9 cellular contexts compared by ENCODE assay signal in genomic region chr2:237669628-237670351, GRCh38. TPM values are rescaled to one million over a fixed set of nuclear protein-coding genes. Genes with fewer than 3 reads are reported as not detected.
DNase-seq lines count a peak whose midpoint lies in the region; ATAC-seq and TF ChIP-seq lines count a peak whose summit lies in the region.
"Had no signal": no experiment of that assay in that cellular context is flagged by ENCODE, and none has a peak within 500 bp of the region (broad histone marks: within the 10 kb centered on the region; RNA-seq: fewer than 3 reads in every experiment).

No MANE protein-coding gene starts in this region.

- H3K4me3 ChIP-seq in SU-DHL-6 (ENCODE audit: insufficient read depth, low read length, poor library complexity, severe bottlenecking), result no peak overlapping the region
- H3K4me3 ChIP-seq in hepatocyte, result no peak overlapping the region
- H3K4me3 ChIP-seq in tibial nerve, result no peak overlapping the region

- H3K4me1 ChIP-seq in hepatocyte (ENCODE audit: insufficient read depth) (peaks cover 19% of the 10 kb centered on the region), tibial nerve (peaks cover 0 to 34% (median 11%) of the 10 kb centered on the region in 4 donors)

- H3K36me3 Mint-ChIP-seq in activated T-helper 2 cell treated with anti-CD3 and anti-CD28 coated beads, Interferon-gamma antibody, Interleukin-2, Interleukin-4, amounts not matched to agents 10 μg/mL and 5 μg/mL and 100 μg/mL, durations not matched to agents 14 hours and 24 hours and 36 hours (ENCODE audit: low read depth), result no peaks in the 10 kb centered on the region

- DNase-seq in HK-2 (ENCODE audit: unreplicated experiment), result peak; percentile 85
- peak; percentile 67 for DNase-seq in hepatocyte (ENCODE audit: low spot score)
- DNase-seq in tibial nerve (ENCODE audit: low spot score in 2 of 2), result peak in 1 of 2 donors; percentile 75
- no peak for DNase-seq in activated T-helper 2 cell treated with anti-CD3 and anti-CD28 coated beads, Interferon-gamma antibody, Interleukin-2, Interleukin-4, amounts not matched to agents 10 μg/mL and 5 μg/mL and 100 μg/mL, durations not matched to agents 14 hours and 24 hours and 36 hours (ENCODE audit: low spot score)
- DNase-seq in T-helper 1 cell, result no peak
- no peak for DNase-seq in KG1 (lab: John Stamatoyannopoulos, UW)

- no peak overlapping the region for H3K9ac ChIP-seq in SU-DHL-6 (ENCODE audit: low read length)

- H2AFZ ChIP-seq in SU-DHL-6 (ENCODE audit: low read depth, low read length, severe bottlenecking) (no peak overlapping the region), hepatocyte (no peak overlapping the region)

- H3K4me2 ChIP-seq in SU-DHL-6 (ENCODE audit: low read depth, low read length, poor library complexity, severe bottlenecking) (peak overlapping the region; percentile 41), hepatocyte (peak overlapping the region; percentile 15)

- H4K20me1 ChIP-seq in SU-DHL-6 (ENCODE audit: low read depth, low read length) (no peaks in the 10 kb centered on the region), hepatocyte (ENCODE audit: insufficient read depth, poor library complexity, severe bottlenecking) (no peaks in the 10 kb centered on the region)

- no peaks in the 10 kb centered on the region for H3K79me2 ChIP-seq in SU-DHL-6 (ENCODE audit: insufficient read depth, low read length)
- peaks cover 7% of the 10 kb centered on the region for H3K79me2 ChIP-seq in hepatocyte

- H3K36me3 ChIP-seq in SU-DHL-6 (ENCODE audit: low read length) (no peaks in the 10 kb centered on the region), hepatocyte (replicated peaks; ENCODE audit: insufficient read depth, low read depth) (no peaks in the 10 kb centered on the region), tibial nerve (no peaks in the 10 kb centered on the region)

- 51% methylated on average over 21 of the region's 21 CpGs for WGBS in hepatocyte (ENCODE audit: low lambda C conversion rate, missing lambda C conversion rate)
- 46 to 52% methylated on average over 21 of the region's 21 CpGs for WGBS in tibial nerve, 2 donors

- peaks cover 29% of the 10 kb centered on the region for H3K4me1 Mint-ChIP-seq in activated T-helper 2 cell treated with anti-CD3 and anti-CD28 coated beads, Interferon-gamma antibody, Interleukin-2, Interleukin-4, amounts not matched to agents 10 μg/mL and 5 μg/mL and 100 μg/mL, durations not matched to agents 14 hours and 24 hours and 36 hours (ENCODE audit: low read depth)

- ATAC-seq in GM19043 (IDR thresholded peaks at IDR 0.05; ENCODE audit: low read depth, unreplicated experiment), result peak; percentile 53

- peaks cover 17% of the 10 kb centered on the region; the same call in 1 of the 2 replicates for H3F3A ChIP-seq in SU-DHL-6 (ENCODE audit: insufficient read depth)

- H3K9me3 Mint-ChIP-seq in activated T-helper 2 cell treated with anti-CD3 and anti-CD28 coated beads, Interferon-gamma antibody, Interleukin-2, Interleukin-4, amounts not matched to agents 10 μg/mL and 5 μg/mL and 100 μg/mL, durations not matched to agents 14 hours and 24 hours and 36 hours, result no peaks in the 10 kb centered on the region
- H3K9me3 Mint-ChIP-seq: T-helper 1 cell treated with Interleukin-12 subunit alpha and Interleukin-12 subunit beta and Interleukin-4 antibody, amounts not matched to agents 30 μg/mL and 1 μg/mL, for 36 hours had no signal

- no peak overlapping the region for H3K27ac Mint-ChIP-seq in activated T-helper 2 cell treated with anti-CD3 and anti-CD28 coated beads, Interferon-gamma antibody, Interleukin-2, Interleukin-4, amounts not matched to agents 10 μg/mL and 5 μg/mL and 100 μg/mL, durations not matched to agents 14 hours and 24 hours and 36 hours
- H3K27ac Mint-ChIP-seq: T-helper 1 cell treated with Interleukin-12 subunit alpha and Interleukin-12 subunit beta and Interleukin-4 antibody, amounts not matched to agents 30 μg/mL and 1 μg/mL, for 36 hours had no signal

- H3K27me3 ChIP-seq in SU-DHL-6 (ENCODE audit: low read length) (no peaks in the 10 kb centered on the region), hepatocyte (no peaks in the 10 kb centered on the region), tibial nerve (peaks cover 0 to 9% of the 10 kb centered on the region in 2 donors)

- H3K9me2 ChIP-seq in SU-DHL-6 (replicated peaks; ENCODE audit: insufficient read depth, low read length) (no peaks in the 10 kb centered on the region), hepatocyte (replicated peaks; ENCODE audit: insufficient read depth) (no peaks in the 10 kb centered on the region)

- H3K4me3 Mint-ChIP-seq in activated T-helper 2 cell treated with anti-CD3 and anti-CD28 coated beads, Interferon-gamma antibody, Interleukin-2, Interleukin-4, amounts not matched to agents 10 μg/mL and 5 μg/mL and 100 μg/mL, durations not matched to agents 14 hours and 24 hours and 36 hours (ENCODE audit: low read depth), result no peak overlapping the region
- H3K4me3 Mint-ChIP-seq: T-helper 1 cell treated with Interleukin-12 subunit alpha and Interleukin-12 subunit beta and Interleukin-4 antibody, amounts not matched to agents 30 μg/mL and 1 μg/mL, for 36 hours had no signal

- intact Hi-C loops in activated T-helper 2 cell treated with anti-CD3 and anti-CD28 coated beads, Interferon-gamma antibody, Interleukin-2, Interleukin-4, amounts not matched to agents 10 μg/mL and 5 μg/mL and 100 μg/mL, durations not matched to agents 14 hours and 24 hours and 36 hours (cut with micrococcal nuclease), result no loop called here

- H3K27ac ChIP-seq in SU-DHL-6 (ENCODE audit: low read depth, low read length) (no peak overlapping the region), hepatocyte (peak overlapping the region; percentile 55), tibial nerve (peak overlapping the region in 3 of 4 donors; percentile 37 to 66 (median 42))

- TF ChIP-seq CTCF in SU-DHL-6 (IDR thresholded peaks at IDR 0.05; ENCODE audit: insufficient read depth, low read length, poor library complexity, severe bottlenecking) (no peak), hepatocyte (IDR thresholded peaks at IDR 0.05; ENCODE audit: poor library complexity) (no peak), tibial nerve (IDR thresholded peaks at IDR 0.05) (no peak)

- peak in 1 of 2 donors; percentile 68 for TF ChIP-seq EP300 in tibial nerve (IDR thresholded peaks at IDR 0.05)

- H3K27me3 Mint-ChIP-seq in activated T-helper 2 cell treated with anti-CD3 and anti-CD28 coated beads, Interferon-gamma antibody, Interleukin-2, Interleukin-4, amounts not matched to agents 10 μg/mL and 5 μg/mL and 100 μg/mL, durations not matched to agents 14 hours and 24 hours and 36 hours (ENCODE audit: low read depth), result peaks cover 12% of the 10 kb centered on the region

- H3K9me3 ChIP-seq in SU-DHL-6 (ENCODE audit: insufficient read depth, low read length) (no peaks in the 10 kb centered on the region), hepatocyte (ENCODE audit: low read depth) (no peaks in the 10 kb centered on the region), tibial nerve (no peaks in the 10 kb centered on the region)

- TF ChIP-seq POLR2A in tibial nerve (IDR thresholded peaks at IDR 0.05), result no peak

RNA-seq across cellular contexts. Expression of gene LRRFIP1, which starts 42.4 kb away (rescaled TPM):
- 42.7 and 49.0 TPM in 2 replicates for total RNA-seq in hepatocyte
- polyA plus RNA-seq in hepatocyte, result 64.1 and 81.4 TPM in 2 replicates
- total RNA-seq in tibial nerve, result 10 to 100 TPM; 51.5 to 95.4 (median 65.6) TPM
- 254 and 256 TPM in 2 replicates for total RNA-seq in activated T-helper 2 cell treated with anti-CD3 and anti-CD28 coated beads, Interferon-gamma antibody, Interleukin-2, Interleukin-4, amounts not matched to agents 10 μg/mL and 5 μg/mL and 100 μg/mL, durations not matched to agents 14 hours and 24 hours and 36 hours

Comparison
In these comparisons a context has a peak if more than half of its experiments do, and no peak if none do; other contexts are left out.
1. DNase-seq: peak in HK-2 (single experiment) and hepatocyte (single experiment); none in activated T-helper 2 cell treated with anti-CD3 and anti-CD28 coated beads, Interferon-gamma antibody, Interleukin-2, Interleukin-4, amounts not matched to agents 10 μg/mL and 5 μg/mL and 100 μg/mL, durations not matched to agents 14 hours and 24 hours and 36 hours (single experiment), T-helper 1 cell (0 of 5) and KG1 (single experiment).